In the genomic region with DNA sequence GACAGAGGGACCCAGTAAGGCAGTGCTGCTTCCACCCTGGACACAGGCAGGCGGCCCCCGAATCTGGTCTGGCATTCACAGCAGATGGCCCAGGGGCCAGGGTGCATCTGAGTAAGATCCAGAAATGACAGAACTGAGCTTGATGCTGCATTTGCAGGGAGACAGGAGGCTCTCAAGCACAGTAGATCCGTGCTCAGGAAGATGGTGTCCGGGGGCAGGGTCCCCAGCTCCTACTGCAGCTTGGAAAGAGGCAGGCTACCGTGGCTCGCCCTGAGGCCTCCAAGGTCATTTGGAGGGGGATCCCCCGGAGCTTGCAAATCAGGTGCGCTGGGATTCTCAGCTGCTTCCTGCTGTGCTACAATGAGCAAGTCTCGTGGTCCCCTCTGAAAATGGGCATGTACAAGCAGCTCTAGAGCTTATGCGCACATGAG, we compare ENCODE assay signal across 20 cellular contexts. TPM values are rescaled to one million over a fixed set of nuclear protein-coding genes. Genes with fewer than 3 reads are reported as not detected.
"Had no signal": no experiment of that assay in that cellular context is flagged by ENCODE, and none has a peak within 500 bp of the region (broad histone marks: within the 10 kb centered on the region; RNA-seq: fewer than 3 reads in every experiment).

No MANE protein-coding gene starts in this region.

- H3K4me3 Mint-ChIP-seq: activated CD8-positive, alpha-beta T cell treated with anti-CD3 and anti-CD28 coated beads, Interleukin-2, amount 10 ng/mL, durations not matched to agents 7 days and 5 days; activated T-helper 1 cell treated with anti-CD3 and anti-CD28 coated beads, Interleukin-12 subunit alpha, Interleukin-12 subunit beta, Interleukin-2, Interleukin-4 antibody, amounts not matched to agents 30 ng/mL and 10 ng/mL and 1 ng/mL, durations not matched to agents 14 hours and 24 hours and 36 hours; dendritic cell treated with granulocyte-macrophage colony-stimulating factor and Interleukin-4, amounts not matched to agents 40 ng/mL and 50 ng/mL, for 4 days; stimulated activated naive CD8-positive, alpha-beta T cell treated with anti-CD3 and anti-CD28 coated beads, Interleukin-15, Interleukin-2, amounts not matched to agents 100 ng/mL and 50 ng/mL, for 24 hours had no signal

- H3K9me3 ChIP-seq: ascending aorta, left lung, pancreas, tibial artery had no signal

- H3K36me3 ChIP-seq: ascending aorta, left lung, pancreas, tibial artery had no signal

- H3K9me3 Mint-ChIP-seq: activated naive CD4-positive, alpha-beta T cell treated with anti-CD3 and anti-CD28 coated beads, Interleukin-2, amount 50 U/mL, for 72 hours; activated T-helper 1 cell treated with anti-CD3 and anti-CD28 coated beads, Interleukin-12 subunit alpha, Interleukin-12 subunit beta, Interleukin-2, Interleukin-4 antibody, amounts not matched to agents 30 ng/mL and 10 ng/mL and 1 ng/mL, durations not matched to agents 14 hours and 24 hours and 36 hours; dendritic cell treated with granulocyte-macrophage colony-stimulating factor and Interleukin-4, amounts not matched to agents 40 ng/mL and 50 ng/mL, for 4 days; naive thymus-derived CD8-positive, alpha-beta T cell; stimulated activated naive CD8-positive, alpha-beta T cell treated with anti-CD3 and anti-CD28 coated beads, Interleukin-15, Interleukin-2, amounts not matched to agents 100 ng/mL and 50 ng/mL, for 24 hours had no signal

- H3K4me3 ChIP-seq: ascending aorta, left lung, pancreas, tibial artery had no signal

- DNase-seq: activated CD4-positive, alpha-beta T cell treated with anti-CD3 and anti-CD28 coated beads, Interleukin-2, amount 50 U/mL, for 1 hour; activated CD4-positive, CD25-positive, alpha-beta regulatory T cell treated with anti-CD3 and anti-CD28 coated beads, Interleukin-2, amount 50 U/mL, for 72 hours; activated CD8-positive, alpha-beta T cell treated with anti-CD3 and anti-CD28 coated beads, Interleukin-2, amount 10 ng/mL, durations not matched to agents 7 days and 5 days; activated gamma-delta T cell; brain microvascular endothelial cell; caudate nucleus; effector CD4-positive, alpha-beta T cell; foreskin fibroblast; left lung; stimulated activated CD4-positive, alpha-beta T cell treated with anti-CD3 and anti-CD28 coated beads, Interleukin-1b, Interleukin-23, amount 100 ng/mL, for 48 hours; tibial artery had no signal

- H3K27me3 ChIP-seq: ascending aorta, brain microvascular endothelial cell, left lung, pancreas, tibial artery had no signal

- H3K27me3 Mint-ChIP-seq: dendritic cell treated with granulocyte-macrophage colony-stimulating factor and Interleukin-4, amounts not matched to agents 40 ng/mL and 50 ng/mL, for 4 days; stimulated activated naive CD8-positive, alpha-beta T cell treated with anti-CD3 and anti-CD28 coated beads, Interleukin-15, Interleukin-2, amounts not matched to agents 100 ng/mL and 50 ng/mL, for 24 hours had no signal

- H3K27ac ChIP-seq: ascending aorta, brain microvascular endothelial cell, left lung, pancreas, VCaP had no signal

- H3K27ac Mint-ChIP-seq: activated CD8-positive, alpha-beta T cell treated with anti-CD3 and anti-CD28 coated beads, Interleukin-2, amount 10 ng/mL, durations not matched to agents 7 days and 5 days; activated T-helper 1 cell treated with anti-CD3 and anti-CD28 coated beads, Interleukin-12 subunit alpha, Interleukin-12 subunit beta, Interleukin-2, Interleukin-4 antibody, amounts not matched to agents 30 ng/mL and 10 ng/mL and 1 ng/mL, durations not matched to agents 14 hours and 24 hours and 36 hours; dendritic cell treated with granulocyte-macrophage colony-stimulating factor and Interleukin-4, amounts not matched to agents 40 ng/mL and 50 ng/mL, for 4 days had no signal

- ATAC-seq: activated CD8-positive, alpha-beta T cell treated with anti-CD3 and anti-CD28 coated beads, Interleukin-2, amount 10 ng/mL, durations not matched to agents 7 days and 5 days; activated naive CD4-positive, alpha-beta T cell treated with anti-CD3 and anti-CD28 coated beads, Interleukin-2, amount 50 U/mL, for 72 hours; left lung; naive thymus-derived CD8-positive, alpha-beta T cell; pancreas; right cardiac atrium had no signal

- H3K36me3 Mint-ChIP-seq: naive thymus-derived CD8-positive, alpha-beta T cell had no signal

RNA-seq across cellular contexts. Expression of a gene that starts 2.2 kb away (rescaled TPM):
- total RNA-seq: ascending aorta had no signal
